Comparison of ENCODE assay signal across 8 cellular contexts in the genomic region with DNA sequence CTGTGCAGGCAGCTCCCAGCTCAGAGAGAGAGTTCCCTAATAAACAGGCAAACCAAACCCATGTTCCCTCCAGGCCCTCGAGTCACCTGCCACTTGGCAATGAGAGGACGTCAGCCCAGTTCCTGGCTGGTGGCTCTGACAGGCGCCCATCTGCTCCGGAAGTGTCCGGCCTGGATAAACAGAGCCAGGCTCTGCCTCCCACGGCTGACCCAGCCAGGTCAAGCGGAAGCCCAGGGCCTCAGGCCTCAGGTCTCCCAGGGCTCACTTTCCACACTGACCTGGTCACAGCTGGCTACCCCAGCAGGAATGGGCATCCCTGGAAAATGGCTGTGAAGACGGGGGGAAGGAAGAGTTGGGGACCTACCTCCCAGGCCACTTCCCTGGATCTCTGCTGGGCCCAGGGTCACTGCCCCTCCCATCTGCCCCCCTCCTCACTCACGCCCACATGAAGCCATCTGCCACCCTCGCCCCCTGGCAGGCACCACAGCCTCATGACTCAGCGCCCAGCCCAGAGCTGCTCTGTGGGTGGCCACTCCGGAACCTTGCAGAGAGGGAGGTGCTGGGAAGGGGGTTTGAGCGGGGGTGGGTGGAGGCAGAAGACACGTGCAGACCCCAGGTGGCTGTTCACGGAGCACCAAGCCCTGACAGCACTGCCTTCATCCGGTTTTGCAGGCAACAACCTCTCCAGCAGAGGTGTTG. TPM values are rescaled to one million over a fixed set of nuclear protein-coding genes. Genes with fewer than 3 reads are reported as not detected.
DNase-seq lines count a peak whose midpoint lies in the region; ATAC-seq, FAIRE-seq and TF ChIP-seq lines count a peak whose summit lies in the region.

No MANE protein-coding gene starts in this region.

- H3K4me1 ChIP-seq in tibial nerve (peaks cover 0 to 48% (median 0%) of the 10 kb centered on the region in 4 donors), small intestine (ENCODE audit: control insufficient read depth in 2 of 2, insufficient read depth in 1 of 2, low read depth in 1 of 2, low read length in 1 of 2) (no peaks in the 10 kb centered on the region)

- peak overlapping the region; percentile 74 for H3K27ac Mint-ChIP-seq in T-helper 17 cell

- TF ChIP-seq CTCF in choroid plexus epithelial cell (conservative IDR thresholded peaks at IDR 0.05; ENCODE audit: low read depth, low read length) (no peak), tibial nerve (IDR thresholded peaks at IDR 0.05) (no peak)

- no peaks in the 10 kb centered on the region for H3K36me3 ChIP-seq in tibial nerve
- H3K36me3 ChIP-seq in small intestine (ENCODE audit: control insufficient read depth in 2 of 2, insufficient read depth in 2 of 2, low read length in 2 of 2), result no peaks in the 10 kb centered on the region

- H3K27ac ChIP-seq in tibial nerve (peak overlapping the region in 2 of 4 donors; percentile 21 to 52), small intestine (ENCODE audit: low read depth in 1 of 2, low read length in 1 of 2) (peak overlapping the region in 1 of 2 donors; percentile 55)

- peaks cover 36% of the 10 kb centered on the region for H3K4me1 Mint-ChIP-seq in T-helper 17 cell

- no peak for FAIRE-seq in small intestine (lab: Jason Lieb, UNC)

- H3K36me3 Mint-ChIP-seq in T-helper 17 cell (ENCODE audit: low read depth), result no peaks in the 10 kb centered on the region

- ATAC-seq in HG02678 (IDR thresholded peaks at IDR 0.05; ENCODE audit: unreplicated experiment) (peak; percentile 33), T-helper 17 cell (peak; percentile 58), GM21360 (IDR thresholded peaks at IDR 0.05; ENCODE audit: unreplicated experiment) (no peak)

- TF ChIP-seq EP300 in tibial nerve (IDR thresholded peaks at IDR 0.05), result peak in 1 of 2 donors; percentile 39

- H3K4me3 ChIP-seq in choroid plexus epithelial cell (ENCODE audit: low read depth, low read length) (no peak overlapping the region), tibial nerve (no peak overlapping the region), small intestine (ENCODE audit: low read depth in 1 of 2, low read length in 2 of 2) (no peak overlapping the region)

- WGBS in tibial nerve, 2 donors, result 51 to 61% methylated on average over 9 to 15 of the region's 16 CpGs
- WGBS in small intestine, 3 donors, result 69 to 73% (median 71%) methylated on average over 15 to 16 of the region's 16 CpGs

- no peaks in the 10 kb centered on the region for H3K27me3 ChIP-seq in tibial nerve
- H3K27me3 ChIP-seq in small intestine (ENCODE audit: control insufficient read depth in 2 of 2, insufficient read depth in 2 of 2, low read length in 2 of 2), result no peaks in the 10 kb centered on the region

- no peak for DNase-seq in T-helper 17 cell
- DNase-seq in choroid plexus epithelial cell (ENCODE audit: low read depth), result peak; percentile 33
- peak; percentile 24 for DNase-seq in pulmonary artery endothelial cell (ENCODE audit: low read depth, low spot score)
- DNase-seq in tibial nerve (ENCODE audit: low spot score in 2 of 2), result no peak
- DNase-seq in GM19240 (ENCODE audit: insufficient read length, low spot score), result no peak
- no peak for DNase-seq in small intestine

- H3K27me3 Mint-ChIP-seq in T-helper 17 cell, result no peaks in the 10 kb centered on the region

- H3K4me3 Mint-ChIP-seq in T-helper 17 cell, result no peak overlapping the region

- TF ChIP-seq POLR2A in tibial nerve (IDR thresholded peaks at IDR 0.05), result no peak

- H3K9me3 ChIP-seq in T-helper 17 cell (ENCODE audit: control insufficient read depth, low read length, poor library complexity, severe bottlenecking) (no peaks in the 10 kb centered on the region), tibial nerve (no peaks in the 10 kb centered on the region), small intestine (ENCODE audit: control insufficient read depth, low read depth) (no peaks in the 10 kb centered on the region)

RNA-seq across cellular contexts. Expression of a gene that starts 37.4 kb away (rescaled TPM):
- total RNA-seq in T-helper 17 cell (100 to 1,000 TPM in 1 of 2 donors, 10 to 100 TPM in 1; 91.9 to 147 TPM), pulmonary artery endothelial cell (18.9 and 21.6 TPM in 2 replicates), tibial nerve (10 to 100 TPM; 12.4 to 27.9 (median 23.6) TPM)
- 10 to 100 TPM in 2 of 3 donors, 1 to 10 TPM in 1; 8.3 to 36.2 (median 11.8) TPM for polyA plus RNA-seq in small intestine

Comparison
In these comparisons a context has a peak if more than half of its experiments do, and no peak if none do; other contexts are left out.
1. DNase-seq: peak in choroid plexus epithelial cell (single experiment) and pulmonary artery endothelial cell (single experiment); none in T-helper 17 cell (0 of 3), tibial nerve (0 of 2), GM19240 (single experiment) and small intestine (single experiment).